In the genomic region with DNA sequence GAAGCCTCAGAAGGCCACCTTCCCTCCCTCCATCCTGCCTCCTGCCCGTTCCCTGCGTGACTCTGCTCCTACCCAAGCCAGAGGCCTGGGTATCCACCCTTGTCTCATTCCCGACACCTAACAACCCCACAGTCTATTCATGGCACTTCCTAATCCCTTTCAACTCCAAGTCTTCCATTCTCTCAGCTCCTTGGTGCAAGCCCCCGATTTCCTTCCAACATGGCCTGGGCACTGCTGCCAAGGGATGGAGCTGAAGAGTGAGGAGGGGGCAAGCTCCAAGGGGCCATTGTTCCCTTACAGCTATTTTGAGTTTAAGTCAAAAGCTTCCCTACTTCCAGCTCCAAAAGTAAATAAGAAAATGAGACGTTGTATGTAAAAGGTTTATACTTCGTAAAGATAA, we compare ENCODE assay signal across 22 cellular contexts.
"Had no signal": no experiment of that assay in that cellular context is flagged by ENCODE, and none has a peak within 500 bp of the region (broad histone marks: within the 10 kb centered on the region; RNA-seq: fewer than 3 reads in every experiment).

No MANE protein-coding gene starts in this region.

- H3K4me3 Mint-ChIP-seq: dendritic cell treated with granulocyte-macrophage colony-stimulating factor and Interleukin-4, amounts not matched to agents 40 ng/mL and 50 ng/mL, for 4 days; immature natural killer cell; mesothelial cell of epicardium had no signal

- H3K36me3 Mint-ChIP-seq: immature natural killer cell had no signal

- DNase-seq: colonic mucosa; cortex of kidney; effector CD4-positive, alpha-beta T cell; effector memory CD4-positive, alpha-beta T cell; foreskin keratinocyte; heart left ventricle; hypothalamus; immature natural killer cell; islet precursor cell; kidney; kidney glomerular epithelial cell; left colon; left ventricle myocardium superior; lower lobe of right lung; mesenchymal stem cell; mucosa of descending colon had no signal

- H3K9me3 ChIP-seq: colonic mucosa, esophagus muscularis mucosa, gastroesophageal sphincter, heart left ventricle, lower lobe of right lung, mucosa of descending colon had no signal

- ATAC-seq: foreskin keratinocyte, gastroesophageal sphincter, heart left ventricle, left colon, left lobe of liver, left ventricle myocardium superior, lower lobe of right lung, mucosa of descending colon had no signal

- H3K36me3 ChIP-seq: colonic mucosa, esophagus muscularis mucosa, gastroesophageal sphincter, heart left ventricle, lower lobe of right lung had no signal

- H3K27ac Mint-ChIP-seq: dendritic cell treated with granulocyte-macrophage colony-stimulating factor and Interleukin-4, amounts not matched to agents 40 ng/mL and 50 ng/mL, for 4 days; immature natural killer cell; mesothelial cell of epicardium had no signal

- H3K27me3 ChIP-seq: colonic mucosa, esophagus muscularis mucosa, foreskin keratinocyte, heart left ventricle, hepatocyte had no signal

- H3K27ac ChIP-seq: colonic mucosa, esophagus muscularis mucosa, foreskin keratinocyte, gastroesophageal sphincter, heart left ventricle, hepatocyte, lower lobe of right lung had no signal

- H3K4me3 ChIP-seq: colonic mucosa, esophagus muscularis mucosa, gastroesophageal sphincter, heart left ventricle, hepatocyte, lower lobe of right lung, mucosa of descending colon had no signal

- H3K4me1 ChIP-seq: colonic mucosa, esophagus muscularis mucosa, foreskin keratinocyte, gastroesophageal sphincter, heart left ventricle, lower lobe of right lung had no signal
